In the genomic region with DNA sequence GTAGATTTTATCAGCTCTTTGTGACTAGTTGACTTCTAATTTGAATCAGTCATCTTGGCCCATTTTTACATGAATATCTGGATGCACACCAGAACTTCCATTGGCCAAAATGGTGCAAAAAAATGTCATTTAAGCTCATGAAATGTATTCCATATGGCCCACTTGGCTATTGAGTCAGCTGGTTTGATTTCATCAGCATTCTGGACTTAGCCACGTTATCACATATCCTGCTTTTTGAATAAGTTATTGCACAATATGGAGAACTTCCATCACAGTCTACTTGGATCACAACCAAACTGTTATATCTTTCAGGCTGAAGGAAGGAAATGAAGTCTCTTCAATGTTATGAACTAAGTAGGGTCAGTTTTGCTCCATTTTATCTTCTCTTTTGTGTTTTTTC, we compare ENCODE assay signal across 1 cellular context.
TF ChIP-seq lines count a peak whose summit lies in the region.

No MANE protein-coding gene starts in this region.

TF ChIP-seq in IMR-90, 13 proteins besides CTCF, POLR2A, EP300 and RAD21:
- TF ChIP-seq CEBPB (IDR thresholded peaks at IDR 0.05; ENCODE audit: low read depth, low read length) = peak; percentile 92
- TF ChIP-seq MAFK (IDR thresholded peaks at IDR 0.05; ENCODE audit: low read depth, low read length) = no peak
